In the genomic region with DNA sequence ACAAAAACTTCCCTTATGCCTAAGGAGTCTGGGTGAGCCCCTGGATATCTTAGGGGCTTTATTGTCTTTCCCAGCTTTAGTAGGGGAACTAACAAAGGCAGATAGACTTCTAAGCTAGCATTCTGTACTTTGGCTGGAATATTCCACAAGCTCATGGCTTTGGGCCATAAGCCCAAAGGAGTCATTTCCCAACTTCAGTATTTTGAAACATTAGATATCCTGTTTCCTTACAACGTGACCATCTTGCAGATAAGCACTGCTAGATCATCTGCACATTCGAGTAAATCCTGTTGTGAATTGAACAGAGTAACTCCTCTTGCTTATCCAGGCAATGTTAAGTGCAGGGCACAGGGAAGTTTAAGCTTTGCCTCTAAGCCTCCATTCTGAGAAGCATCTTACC, we compare ENCODE assay signal across 9 cellular contexts.
DNase-seq lines count a peak whose midpoint lies in the region; ATAC-seq and TF ChIP-seq lines count a peak whose summit lies in the region.
"Had no signal": no experiment of that assay in that cellular context is flagged by ENCODE, and none has a peak within 500 bp of the region (broad histone marks: within the 10 kb centered on the region; RNA-seq: fewer than 3 reads in every experiment).

No MANE protein-coding gene starts in this region.

- peak; percentile 38 for DNase-seq in HuH-7 (ENCODE audit: low spot score)
- peak; percentile 91 for DNase-seq in dermis blood vessel endothelial cell
- DNase-seq in right lobe of liver: peak in 1 of 3 donors; percentile 69
- DNase-seq in thyroid gland: no peak
- DNase-seq in Karpas-422: no peak
- no peak for DNase-seq in NOMO-1 (lab: John Stamatoyannopoulos, UW; ENCODE audit: unreplicated experiment in 2 of 2)
- DNase-seq: activated CD4-positive, alpha-beta memory T cell treated with anti-CD3 and anti-CD28 coated beads, Interleukin-2, amount 10 ng/mL, durations not matched to agents 7 days and 5 days; effector CD8-positive, alpha-beta T cell had no signal

- intact Hi-C loops in right lobe of liver (cut with DNase I): no loop called here
- intact Hi-C loops in thyroid gland (cut with DNase I): no loop called here

- H3K4me2 ChIP-seq in Karpas-422 (ENCODE audit: low read depth, low read length, poor library complexity, severe bottlenecking): no peak overlapping the region

- H3K79me2 ChIP-seq in Karpas-422 (ENCODE audit: low read length): no peaks in the 10 kb centered on the region

- TF ChIP-seq POLR2A in right lobe of liver (IDR thresholded peaks at IDR 0.05) (peak; percentile 71), thyroid gland (IDR thresholded peaks at IDR 0.05) (peak in 1 of 2 donors; percentile 8)

- no peak overlapping the region for H3K9ac ChIP-seq in Karpas-422 (ENCODE audit: low read length)

- TF ChIP-seq CTCF in right lobe of liver (IDR thresholded peaks at IDR 0.05) (no peak), thyroid gland (IDR thresholded peaks at IDR 0.05) (no peak)

- H3K27ac ChIP-seq in right lobe of liver (peak overlapping the region; percentile 53 to 87 (median 73)), thyroid gland (peak overlapping the region; percentile 39 to 74 (median 70)), Karpas-422 (ENCODE audit: low read length) (no peak overlapping the region)

- ATAC-seq in right lobe of liver (peak; percentile 63 to 78 (median 73)), HG03469 (IDR thresholded peaks at IDR 0.05; ENCODE audit: unreplicated experiment) (no peak)

- peaks cover 0 to 14% (median 5%) of the 10 kb centered on the region in 4 donors for H3K36me3 ChIP-seq in right lobe of liver
- H3K36me3 ChIP-seq in thyroid gland: peaks cover 14 to 15% of the 10 kb centered on the region in 2 donors
- H3K36me3 ChIP-seq in Karpas-422 (ENCODE audit: insufficient read depth, low read length): peaks cover 9% of the 10 kb centered on the region; the same call in 1 of the 2 replicates

- no peaks in the 10 kb centered on the region for H3K9me2 ChIP-seq in Karpas-422 (replicated peaks; ENCODE audit: insufficient read depth, low read length)

- peaks cover 31% of the 10 kb centered on the region for H4K20me1 ChIP-seq in Karpas-422 (ENCODE audit: insufficient read depth, low read depth, low read length)

- peaks cover 2 to 48% (median 15%) of the 10 kb centered on the region in 4 donors for H3K4me1 ChIP-seq in right lobe of liver
- H3K4me1 ChIP-seq in thyroid gland: peaks cover 50 to 72% of the 10 kb centered on the region in 2 donors
- H3K4me1 ChIP-seq in Karpas-422 (ENCODE audit: low read length): peaks cover 27% of the 10 kb centered on the region

- H3K9me3 ChIP-seq in right lobe of liver (no peaks in the 10 kb centered on the region), thyroid gland (no peaks in the 10 kb centered on the region), Karpas-422 (ENCODE audit: low read length) (no peaks in the 10 kb centered on the region)

- WGBS in right lobe of liver (ENCODE audit: insufficient coverage, low coverage, low lambda C conversion rate, missing lambda C conversion rate): 0% methylated on average over 2 of the region's 2 CpGs
- WGBS in thyroid gland, 2 donors: 48 to 53% methylated on average over 2 of the region's 2 CpGs

- no peak overlapping the region for H3K4me3 ChIP-seq in right lobe of liver
- no peak overlapping the region for H3K4me3 ChIP-seq in thyroid gland (replicated peaks in 1 of 3)
- H3K4me3 ChIP-seq in Karpas-422 (ENCODE audit: low read length): no peak overlapping the region

- no peaks in the 10 kb centered on the region for H3K27me3 ChIP-seq in right lobe of liver
- no peaks in the 10 kb centered on the region for H3K27me3 ChIP-seq in thyroid gland
- H3K27me3 ChIP-seq in Karpas-422 (ENCODE audit: low read length): no peaks in the 10 kb centered on the region

- no peak overlapping the region for H2AFZ ChIP-seq in Karpas-422 (ENCODE audit: low read length)

Comparison
In these comparisons a context has a peak if more than half of its experiments do, and no peak if none do; other contexts are left out.
1. DNase-seq: peak in HuH-7 (single experiment) and dermis blood vessel endothelial cell (single experiment); none in thyroid gland (0 of 2), Karpas-422 (single experiment) and NOMO-1 (0 of 2).